Comparison of ENCODE assay signal across 1 cellular context in the genomic region with DNA sequence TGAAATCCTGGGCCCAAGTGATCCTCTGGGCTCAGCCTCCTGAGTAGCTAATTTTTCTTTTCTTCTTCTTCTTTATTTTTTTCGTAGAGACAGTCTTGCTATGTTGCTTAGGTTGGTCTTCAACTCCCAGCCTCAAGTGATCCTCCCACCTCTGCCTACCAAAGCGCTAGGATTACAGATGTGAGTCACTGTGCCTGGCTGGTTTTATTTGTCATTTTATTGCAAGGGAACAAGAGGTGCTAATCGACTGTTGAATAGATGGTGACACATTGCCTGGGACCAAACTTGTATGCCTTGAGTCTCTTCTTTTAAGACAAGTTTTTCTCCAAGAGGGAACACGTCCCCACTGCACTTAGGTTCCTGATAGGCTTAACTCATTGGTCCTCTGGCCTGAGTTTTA.
TF ChIP-seq lines count a peak whose summit lies in the region.

No MANE protein-coding gene starts in this region.

TF ChIP-seq in HEK293, 187 proteins besides CTCF, POLR2A, EP300 and RAD21 (continued from another document):
- no peak for TF ChIP-seq ZXDB (tag by site-specific recombination; IDR thresholded peaks at IDR 0.05)
- no peak for TF ChIP-seq ZNF311 (tag by site-specific recombination; IDR thresholded peaks at IDR 0.05; ENCODE audit: borderline replicate concordance)
- TF ChIP-seq, protein P1, sequence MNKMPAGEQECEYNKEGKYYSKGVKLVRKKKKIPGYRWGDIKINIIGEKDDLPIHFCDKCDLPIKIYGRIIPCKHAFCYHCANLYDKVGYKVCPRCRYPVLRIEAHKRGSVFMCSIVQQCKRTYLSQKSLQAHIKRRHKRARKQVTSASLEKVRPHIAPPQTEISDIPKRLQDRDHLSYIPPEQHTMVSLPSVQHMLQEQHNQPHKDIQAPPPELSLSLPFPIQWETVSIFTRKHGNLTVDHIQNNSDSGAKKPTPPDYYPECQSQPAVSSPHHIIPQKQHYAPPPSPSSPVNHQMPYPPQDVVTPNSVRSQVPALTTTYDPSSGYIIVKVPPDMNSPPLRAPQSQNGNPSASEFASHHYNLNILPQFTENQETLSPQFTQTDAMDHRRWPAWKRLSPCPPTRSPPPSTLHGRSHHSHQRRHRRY (tag by site-specific recombination; IDR thresholded peaks at IDR 0.05), result no peak
- no peak for TF ChIP-seq IKZF3 (tag by site-specific recombination; IDR thresholded peaks at IDR 0.05)
- TF ChIP-seq ZNF366 (tag by site-specific recombination; conservative IDR thresholded peaks at IDR 0.05), result peak; percentile 72
- TF ChIP-seq ZNF677 (tag by site-specific recombination; IDR thresholded peaks at IDR 0.05), result no peak
- no peak for TF ChIP-seq ZNF501 (tag by site-specific recombination; IDR thresholded peaks at IDR 0.05)
- TF ChIP-seq ZNF660 (tag by site-specific recombination; IDR thresholded peaks at IDR 0.05), result peak; percentile 98
- TF ChIP-seq RBAK (tag by site-specific recombination; IDR thresholded peaks at IDR 0.05), result no peak
- TF ChIP-seq, protein P2, sequence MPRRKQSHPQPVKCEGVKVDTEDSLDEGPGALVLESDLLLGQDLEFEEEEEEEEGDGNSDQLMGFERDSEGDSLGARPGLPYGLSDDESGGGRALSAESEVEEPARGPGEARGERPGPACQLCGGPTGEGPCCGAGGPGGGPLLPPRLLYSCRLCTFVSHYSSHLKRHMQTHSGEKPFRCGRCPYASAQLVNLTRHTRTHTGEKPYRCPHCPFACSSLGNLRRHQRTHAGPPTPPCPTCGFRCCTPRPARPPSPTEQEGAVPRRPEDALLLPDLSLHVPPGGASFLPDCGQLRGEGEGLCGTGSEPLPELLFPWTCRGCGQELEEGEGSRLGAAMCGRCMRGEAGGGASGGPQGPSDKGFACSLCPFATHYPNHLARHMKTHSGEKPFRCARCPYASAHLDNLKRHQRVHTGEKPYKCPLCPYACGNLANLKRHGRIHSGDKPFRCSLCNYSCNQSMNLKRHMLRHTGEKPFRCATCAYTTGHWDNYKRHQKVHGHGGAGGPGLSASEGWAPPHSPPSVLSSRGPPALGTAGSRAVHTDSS (tag by site-specific recombination; IDR thresholded peaks at IDR 0.05), result no peak
- peak; percentile 92 for TF ChIP-seq SCRT2 (tag by site-specific recombination; IDR thresholded peaks at IDR 0.05)
- TF ChIP-seq ZNF211 (tag by site-specific recombination; IDR thresholded peaks at IDR 0.05; ENCODE audit: low read depth), result no peak
- TF ChIP-seq ZNF157 (tag by site-specific recombination; IDR thresholded peaks at IDR 0.05), result no peak
- TF ChIP-seq ZBTB21 (tag by site-specific recombination; IDR thresholded peaks at IDR 0.05), result no peak
- TF ChIP-seq ZNF549 (tag by site-specific recombination; IDR thresholded peaks at IDR 0.05), result no peak
- TF ChIP-seq ZNF23 (tag by site-specific recombination; IDR thresholded peaks at IDR 0.05; ENCODE audit: borderline replicate concordance), result no peak
- TF ChIP-seq ZNF354C (tag by site-specific recombination; IDR thresholded peaks at IDR 0.05; ENCODE audit: borderline replicate concordance, low read depth), result no peak
- TF ChIP-seq, protein P3, sequence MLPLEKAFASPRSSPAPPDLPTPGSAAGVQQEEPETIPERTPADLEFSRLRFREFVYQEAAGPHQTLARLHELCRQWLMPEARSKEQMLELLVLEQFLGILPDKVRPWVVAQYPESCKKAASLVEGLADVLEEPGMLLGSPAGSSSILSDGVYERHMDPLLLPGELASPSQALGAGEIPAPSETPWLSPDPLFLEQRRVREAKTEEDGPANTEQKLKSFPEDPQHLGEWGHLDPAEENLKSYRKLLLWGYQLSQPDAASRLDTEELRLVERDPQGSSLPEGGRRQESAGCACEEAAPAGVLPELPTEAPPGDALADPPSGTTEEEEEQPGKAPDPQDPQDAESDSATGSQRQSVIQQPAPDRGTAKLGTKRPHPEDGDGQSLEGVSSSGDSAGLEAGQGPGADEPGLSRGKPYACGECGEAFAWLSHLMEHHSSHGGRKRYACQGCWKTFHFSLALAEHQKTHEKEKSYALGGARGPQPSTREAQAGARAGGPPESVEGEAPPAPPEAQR (tag by site-specific recombination; IDR thresholded peaks at IDR 0.05), result no peak
- no peak for TF ChIP-seq ZNF571 (tag by site-specific recombination; IDR thresholded peaks at IDR 0.05)
- no peak for TF ChIP-seq HOXA7 (CRISPR knock-in tag; IDR thresholded peaks at IDR 0.05; ENCODE audit: borderline replicate concordance)
- no peak for TF ChIP-seq ZNF561 (tag by site-specific recombination; IDR thresholded peaks at IDR 0.05; ENCODE audit: borderline replicate concordance)
- TF ChIP-seq ZNF544 (tag by site-specific recombination; IDR thresholded peaks at IDR 0.05), result no peak
- no peak for TF ChIP-seq ZNF626 (tag by site-specific recombination; IDR thresholded peaks at IDR 0.05)
- TF ChIP-seq ZNF776 (tag by site-specific recombination; IDR thresholded peaks at IDR 0.05; ENCODE audit: borderline replicate concordance), result no peak
- TF ChIP-seq ZNF600 (tag by site-specific recombination; IDR thresholded peaks at IDR 0.05), result no peak
